In genomic region chr2:111173856-111174255, GRCh38 we compare ENCODE assay signal across 23 cellular contexts.
"Had no signal": no experiment of that assay in that cellular context is flagged by ENCODE, and none has a peak within 500 bp of the region (broad histone marks: within the 10 kb centered on the region; RNA-seq: fewer than 3 reads in every experiment).

No MANE protein-coding gene starts in this region.

- H3K4me3 Mint-ChIP-seq: dendritic cell treated with granulocyte-macrophage colony-stimulating factor and Interleukin-4, amounts not matched to agents 40 ng/mL and 50 ng/mL, for 4 days; effector memory CD8-positive, alpha-beta T cell; endodermal cell had no signal

- H3K4me1 ChIP-seq: foreskin keratinocyte, gastrocnemius medialis had no signal

- H3K4me3 ChIP-seq: colonic mucosa, coronary artery, dorsolateral prefrontal cortex, esophagus muscularis mucosa, esophagus squamous epithelium, gastrocnemius medialis, gastroesophageal sphincter, heart left ventricle, heart right ventricle had no signal

- H3K9me3 Mint-ChIP-seq: dendritic cell treated with granulocyte-macrophage colony-stimulating factor and Interleukin-4, amounts not matched to agents 40 ng/mL and 50 ng/mL, for 4 days; effector memory CD8-positive, alpha-beta T cell; endodermal cell had no signal

- H3K27ac ChIP-seq: colonic mucosa, coronary artery, dorsolateral prefrontal cortex, epithelial cell of prostate, esophagus muscularis mucosa, esophagus squamous epithelium, foreskin keratinocyte, gastrocnemius medialis, gastroesophageal sphincter, heart left ventricle, heart right ventricle had no signal

- ATAC-seq: effector memory CD8-positive, alpha-beta T cell; esophagus mucosa; foreskin keratinocyte; gastrocnemius medialis; gastroesophageal sphincter; heart left ventricle; heart right ventricle had no signal

- DNase-seq: colonic mucosa; cortex of kidney; dermis blood vessel endothelial cell; effector CD4-positive, alpha-beta T cell; effector CD8-positive, alpha-beta T cell; effector memory CD4-positive, alpha-beta T cell; effector memory CD8-positive, alpha-beta T cell; endodermal cell; erythroblast; esophagus squamous epithelium; foreskin fibroblast; foreskin keratinocyte; gastrocnemius medialis; glutamatergic neuron; heart right ventricle had no signal

- H3K27me3 ChIP-seq: colonic mucosa, esophagus muscularis mucosa, esophagus squamous epithelium, gastrocnemius medialis, gastroesophageal sphincter, heart left ventricle, heart right ventricle had no signal

- H3K36me3 ChIP-seq: colonic mucosa, esophagus muscularis mucosa, esophagus squamous epithelium, gastrocnemius medialis, gastroesophageal sphincter, heart left ventricle, heart right ventricle had no signal

- H3K9me3 ChIP-seq: colonic mucosa, esophagus muscularis mucosa, esophagus squamous epithelium, gastrocnemius medialis, gastroesophageal sphincter, heart left ventricle, heart right ventricle had no signal

- H3K27ac Mint-ChIP-seq: dendritic cell treated with granulocyte-macrophage colony-stimulating factor and Interleukin-4, amounts not matched to agents 40 ng/mL and 50 ng/mL, for 4 days; effector memory CD8-positive, alpha-beta T cell; endodermal cell had no signal
